Comparison of ENCODE assay signal across 8 cellular contexts in genomic region chr1:153742411-153743142, GRCh38. TPM values are rescaled to one million over a fixed set of nuclear protein-coding genes. Genes with fewer than 3 reads are reported as not detected.
DNase-seq lines count a peak whose midpoint lies in the region; ATAC-seq and TF ChIP-seq lines count a peak whose summit lies in the region.

No MANE protein-coding gene starts in this region.

- peaks cover 43 to 90% (median 86%) of the 10 kb centered on the region in 4 donors for H3K36me3 ChIP-seq in stomach

- peaks cover 20% of the 10 kb centered on the region for H3K4me1 Mint-ChIP-seq in activated CD4-positive, alpha-beta T cell treated with anti-CD3 and anti-CD28 coated beads for 36 hours
- H3K4me1 Mint-ChIP-seq in activated CD4-positive, alpha-beta T cell treated with anti-CD3 and anti-CD28 coated beads, Interleukin-2, amount 10 ng/mL, durations not matched to agents 7 days and 5 days, result peaks cover 6% of the 10 kb centered on the region

- CTCF ChIA-PET in activated CD4-positive, alpha-beta T cell treated with anti-CD3 and anti-CD28 coated beads for 36 hours (lab: Charles Lee), result interaction anchor here (0.6 to 1.6 kb wide), 4 partner anchors 10 to 71 kb away, joined by 3 to 5 read pairs (median 4); partner anchors contain the start of gene ILF2
- CTCF ChIA-PET in activated CD4-positive, alpha-beta T cell treated with anti-CD3 and anti-CD28 coated beads, Interleukin-2, amount 10 ng/mL, durations not matched to agents 7 days and 5 days (lab: Charles Lee), result interaction anchor here (0.9 to 1.1 kb wide), 3 partner anchors 8 to 22 kb away, joined by 3 to 4 read pairs (median 3); no protein-coding TSS in a partner anchor

- peaks cover 44% of the 10 kb centered on the region for H3K36me3 Mint-ChIP-seq in activated CD4-positive, alpha-beta T cell treated with anti-CD3 and anti-CD28 coated beads for 36 hours (ENCODE audit: low read depth)
- H3K36me3 Mint-ChIP-seq in activated CD4-positive, alpha-beta T cell treated with anti-CD3 and anti-CD28 coated beads, Interleukin-2, amount 10 ng/mL, durations not matched to agents 7 days and 5 days (ENCODE audit: low read depth), result peaks cover 30% of the 10 kb centered on the region

- no peaks in the 10 kb centered on the region for H3K9me3 ChIP-seq in stomach

- no peak for TF ChIP-seq EP300 in stomach (IDR thresholded peaks at IDR 0.05)

- H3K9me3 Mint-ChIP-seq in activated CD4-positive, alpha-beta T cell treated with anti-CD3 and anti-CD28 coated beads for 36 hours (ENCODE audit: low read depth), result no peaks in the 10 kb centered on the region
- no peaks in the 10 kb centered on the region for H3K9me3 Mint-ChIP-seq in activated CD4-positive, alpha-beta T cell treated with anti-CD3 and anti-CD28 coated beads, Interleukin-2, amount 10 ng/mL, durations not matched to agents 7 days and 5 days

- intact Hi-C loops in activated CD4-positive, alpha-beta T cell treated with anti-CD3 and anti-CD28 coated beads for 36 hours (cut with DNase I, micrococcal nuclease), result no loop called here
- intact Hi-C loops in stomach (cut with DNase I; ENCODE audit: low total_unique reads) (no loop called here), head of caudate nucleus (cut with DNase I) (loop anchor here (10.0 kb wide), 1 partner anchor 58 kb away; no protein-coding TSS in a partner anchor)

- H3K4me3 Mint-ChIP-seq in activated CD4-positive, alpha-beta T cell treated with anti-CD3 and anti-CD28 coated beads for 36 hours, result no peak overlapping the region
- no peak overlapping the region for H3K4me3 Mint-ChIP-seq in activated CD4-positive, alpha-beta T cell treated with anti-CD3 and anti-CD28 coated beads, Interleukin-2, amount 10 ng/mL, durations not matched to agents 7 days and 5 days

- 50 to 59% (median 54%) methylated on average over 5 of the region's 5 CpGs for WGBS in stomach, 5 donors

- no peak for TF ChIP-seq POLR2A in stomach (IDR thresholded peaks at IDR 0.05)

- H3K4me3 ChIP-seq in cardiac fibroblast (replicated peaks in 1 of 2; ENCODE audit: low read depth in 2 of 2, low read length in 2 of 2) (no peak overlapping the region), stomach (no peak overlapping the region)

- H3K27ac Mint-ChIP-seq in activated CD4-positive, alpha-beta T cell treated with anti-CD3 and anti-CD28 coated beads for 36 hours, result peak overlapping the region; percentile 64
- no peak overlapping the region for H3K27ac Mint-ChIP-seq in activated CD4-positive, alpha-beta T cell treated with anti-CD3 and anti-CD28 coated beads, Interleukin-2, amount 10 ng/mL, durations not matched to agents 7 days and 5 days

- peaks cover 0 to 34% (median 10%) of the 10 kb centered on the region in 4 donors for H3K4me1 ChIP-seq in stomach

- peak; percentile 17 for DNase-seq in activated CD4-positive, alpha-beta T cell treated with anti-CD3 and anti-CD28 coated beads for 36 hours
- no peak for DNase-seq in activated CD4-positive, alpha-beta T cell treated with anti-CD3 and anti-CD28 coated beads, Interleukin-2, amount 10 ng/mL, durations not matched to agents 7 days and 5 days
- DNase-seq in cardiac fibroblast (ENCODE audit: low read depth in 2 of 2), result peak; percentile 71 to 76
- DNase-seq in stomach, result no peak
- DNase-seq in head of caudate nucleus, result no peak
- DNase-seq in ureter (ENCODE audit: low spot score), result no peak
- DNase-seq in RKO (ENCODE audit: low spot score), result no peak

- peak overlapping the region in 3 of 5 donors; percentile 26 to 56 (median 31) for H3K27ac ChIP-seq in stomach

- H3K27me3 ChIP-seq in stomach, result no peaks in the 10 kb centered on the region

- no peak for TF ChIP-seq CTCF in cardiac fibroblast (IDR thresholded peaks at IDR 0.05; ENCODE audit: low read depth, low read length)
- no peak for TF ChIP-seq CTCF in stomach (IDR thresholded peaks at IDR 0.05)

- no peaks in the 10 kb centered on the region for H3K27me3 Mint-ChIP-seq in activated CD4-positive, alpha-beta T cell treated with anti-CD3 and anti-CD28 coated beads for 36 hours
- H3K27me3 Mint-ChIP-seq in activated CD4-positive, alpha-beta T cell treated with anti-CD3 and anti-CD28 coated beads, Interleukin-2, amount 10 ng/mL, durations not matched to agents 7 days and 5 days, result no peaks in the 10 kb centered on the region

- ATAC-seq in activated CD4-positive, alpha-beta T cell treated with anti-CD3 and anti-CD28 coated beads for 36 hours, result peak; percentile 36
- ATAC-seq in HG03342 (IDR thresholded peaks at IDR 0.05; ENCODE audit: unreplicated experiment), result peak; percentile 59

- POLR2A ChIA-PET in activated CD4-positive, alpha-beta T cell treated with anti-CD3 and anti-CD28 coated beads for 36 hours (lab: Charles Lee), result interaction anchor here (0.6 kb wide), 1 partner anchor 225 kb away, joined by 3 read pairs; no protein-coding TSS in a partner anchor
- POLR2A ChIA-PET in activated CD4-positive, alpha-beta T cell treated with anti-CD3 and anti-CD28 coated beads, Interleukin-2, amount 10 ng/mL, durations not matched to agents 7 days and 5 days (lab: Charles Lee), result no interaction called here

RNA-seq across cellular contexts. Expression of gene INTS3, which starts 14.7 kb away (rescaled TPM):
- 10 to 100 TPM; 52.0 to 58.0 TPM for total RNA-seq in activated CD4-positive, alpha-beta T cell treated with anti-CD3 and anti-CD28 coated beads for 36 hours
- 10 to 100 TPM; 62.9 to 64.8 TPM for total RNA-seq in activated CD4-positive, alpha-beta T cell treated with anti-CD3 and anti-CD28 coated beads, Interleukin-2, amount 10 ng/mL, durations not matched to agents 7 days and 5 days
- total RNA-seq in stomach (10 to 100 TPM; 28.1 to 48.2 (median 39.4) TPM), ureter (77.5 TPM)
- polyA plus RNA-seq in stomach, result 10 to 100 TPM; 11.0 to 39.2 (median 19.1) TPM

RNA-seq across cellular contexts. Expression of gene SLC27A3, which starts 32.6 kb away (rescaled TPM):
- total RNA-seq in activated CD4-positive, alpha-beta T cell treated with anti-CD3 and anti-CD28 coated beads for 36 hours, result 1 to 10 TPM; 5.9 to 9.3 TPM
- 10 to 100 TPM; 22.2 to 22.9 TPM for total RNA-seq in activated CD4-positive, alpha-beta T cell treated with anti-CD3 and anti-CD28 coated beads, Interleukin-2, amount 10 ng/mL, durations not matched to agents 7 days and 5 days
- total RNA-seq in stomach, result 10 to 100 TPM; 14.9 to 89.9 (median 62.2) TPM
- polyA plus RNA-seq in stomach, result 10 to 100 TPM; 17.4 to 86.8 (median 44.1) TPM
- total RNA-seq in ureter, result 28.8 TPM

Comparison
In these comparisons a context has a peak if more than half of its experiments do, and no peak if none do; other contexts are left out.
1. DNase-seq: peak in activated CD4-positive, alpha-beta T cell treated with anti-CD3 and anti-CD28 coated beads for 36 hours (single experiment) and cardiac fibroblast (2 of 2); none in activated CD4-positive, alpha-beta T cell treated with anti-CD3 and anti-CD28 coated beads, Interleukin-2, amount 10 ng/mL, durations not matched to agents 7 days and 5 days (single experiment), stomach (single experiment), head of caudate nucleus (0 of 42), ureter (single experiment) and RKO (single experiment).